ENCODE assay signal across 9 cellular contexts in genomic region chr17:32266389-32267269, GRCh38. TPM values are rescaled to one million over a fixed set of nuclear protein-coding genes. Genes with fewer than 3 reads are reported as not detected.
A peak's percentile ranks its signal among the peaks of the same experiment; 100 is the strongest.
DNase-seq lines count a peak whose midpoint lies in the region; ATAC-seq, FAIRE-seq and TF ChIP-seq lines count a peak whose summit lies in the region.
"Had no signal": no experiment of that assay in that cellular context is flagged by ENCODE, and none has a peak within 500 bp of the region (broad histone marks: within the 10 kb centered on the region; RNA-seq: fewer than 3 reads in every experiment).

No MANE protein-coding gene starts in this region.

- H3K36me3 ChIP-seq in BE2C (no peaks in the 10 kb centered on the region), iPS-18a (ENCODE audit: control insufficient read depth, low read depth, low read length) (no peaks in the 10 kb centered on the region)

- no peak for TF ChIP-seq POLR2A in H54 (IDR thresholded peaks at IDR 0.05; ENCODE audit: low read depth, low read length)

- no peaks in the 10 kb centered on the region for H3K36me3 Mint-ChIP-seq in activated naive CD4-positive, alpha-beta T cell treated with anti-CD3 and anti-CD28 coated beads, Interleukin-2, amount 50 U/mL, for 24 hours

- H3K27me3 Mint-ChIP-seq in activated naive CD4-positive, alpha-beta T cell treated with anti-CD3 and anti-CD28 coated beads, Interleukin-2, amount 50 U/mL, for 24 hours, result peaks cover 37% of the 10 kb centered on the region

- H3K4me3 ChIP-seq in BE2C (ENCODE audit: low read depth, low read length) (peak overlapping the region; percentile 57), iPS-18a (ENCODE audit: low read length) (peak overlapping the region; percentile 77)
- H3K4me3 ChIP-seq in Jurkat, Clone E6-1 (ENCODE audit: low read length), result peak overlapping the region; percentile 35

- H3K27ac Mint-ChIP-seq in activated naive CD4-positive, alpha-beta T cell treated with anti-CD3 and anti-CD28 coated beads, Interleukin-2, amount 50 U/mL, for 24 hours, result no peak overlapping the region

- ATAC-seq in GM19455 (IDR thresholded peaks at IDR 0.05; ENCODE audit: unreplicated experiment) (no peak), HG03469 (IDR thresholded peaks at IDR 0.05; ENCODE audit: unreplicated experiment) (no peak)

- FAIRE-seq in H54 (lab: Jason Lieb, UNC), result no peak
- FAIRE-seq: endometrium had no signal

- H3K4me3 Mint-ChIP-seq in activated naive CD4-positive, alpha-beta T cell treated with anti-CD3 and anti-CD28 coated beads, Interleukin-2, amount 50 U/mL, for 24 hours, result peak overlapping the region; percentile 79

- H3K27me3 ChIP-seq in BE2C, result no peaks in the 10 kb centered on the region
- peaks cover 39% of the 10 kb centered on the region for H3K27me3 ChIP-seq in iPS-18a (ENCODE audit: control insufficient read depth, insufficient read depth, low read length)

- H3K9me3 ChIP-seq in BE2C (no peaks in the 10 kb centered on the region), iPS-18a (ENCODE audit: control insufficient read depth, low read depth, low read length) (no peaks in the 10 kb centered on the region)

- H3K27ac ChIP-seq in iPS-18a (ENCODE audit: low read length), result no peak overlapping the region

- TF ChIP-seq CTCF in BE2C (IDR thresholded peaks at IDR 0.05; ENCODE audit: low read depth, low read length), result no peak

- no peak for DNase-seq in BE2C
- DNase-seq in Jurkat, Clone E6-1 (ENCODE audit: low read depth, low spot score), result no peak
- peak; percentile 25 for DNase-seq in stimulated activated CD4-positive, alpha-beta T cell treated with anti-CD3 and anti-CD28 coated beads, Interleukin-4, amount 100 ng/mL, for 24 hours
- no peak for DNase-seq in H54 (ENCODE audit: insufficient read length, low spot score)

- H3K9me3 Mint-ChIP-seq in activated naive CD4-positive, alpha-beta T cell treated with anti-CD3 and anti-CD28 coated beads, Interleukin-2, amount 50 U/mL, for 24 hours, result no peaks in the 10 kb centered on the region

- H3K4me1 ChIP-seq in BE2C (no peaks in the 10 kb centered on the region), iPS-18a (ENCODE audit: control insufficient read depth, low read depth, low read length) (peaks cover 31% of the 10 kb centered on the region)

- H3K4me1 Mint-ChIP-seq in activated naive CD4-positive, alpha-beta T cell treated with anti-CD3 and anti-CD28 coated beads, Interleukin-2, amount 50 U/mL, for 24 hours, result peaks cover 17% of the 10 kb centered on the region

- peak overlapping the region; percentile 37 for H3K9ac ChIP-seq in iPS-18a (ENCODE audit: low read length)

RNA-seq across cellular contexts. Expression of gene RHBDL3, which starts 1.0 kb away (rescaled TPM):
- 1.8 TPM for polyA plus RNA-seq in BE2C (2012; ENCODE audit: insufficient read depth, insufficient read length, low read depth)
- 1.8 TPM for polyA plus RNA-seq in Jurkat, Clone E6-1 (2012; ENCODE audit: insufficient read depth, insufficient read length)
